20 cellular contexts compared by ENCODE assay signal in the genomic region with DNA sequence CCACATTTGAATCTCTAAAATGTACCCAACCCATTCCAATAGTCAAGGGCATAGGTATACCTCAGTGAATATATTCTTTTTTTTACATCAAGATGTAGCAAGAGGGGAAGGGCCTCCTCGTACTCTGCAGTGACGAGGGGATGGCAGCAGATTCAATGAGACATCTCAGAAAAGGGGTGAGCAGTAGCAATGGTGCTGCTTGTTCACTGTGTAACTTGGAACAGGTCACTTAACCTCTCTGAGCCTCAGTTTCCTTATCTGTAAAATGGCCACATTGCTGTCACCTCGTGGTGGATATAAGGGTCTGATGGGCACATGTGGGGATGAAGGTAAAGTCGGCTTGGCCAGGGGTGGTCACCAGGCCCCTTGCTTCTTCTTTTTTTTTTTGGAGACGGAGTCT.
DNase-seq lines count a peak whose midpoint lies in the region; ATAC-seq, FAIRE-seq and TF ChIP-seq lines count a peak whose summit lies in the region.
"Had no signal": no experiment of that assay in that cellular context is flagged by ENCODE, and none has a peak within 500 bp of the region (broad histone marks: within the 10 kb centered on the region; RNA-seq: fewer than 3 reads in every experiment).

No MANE protein-coding gene starts in this region.

- no peak for ATAC-seq in Right ventricle myocardium inferior
- ATAC-seq in heart left ventricle: no peak
- no peak for ATAC-seq in K562
- ATAC-seq: A549; CD8-positive, alpha-beta T cell had no signal

- TF ChIP-seq EP300 in K562 (IDR thresholded peaks at IDR 0.05; ENCODE audit: low read length): no peak

- WGBS in heart left ventricle, 4 donors: 94 to 97% (median 96%) methylated on average over 5 of the region's 5 CpGs
- WGBS in K562 (ENCODE audit: insufficient coverage, low coverage, missing lambda C conversion rate): 3% methylated on average over 5 of the region's 5 CpGs

- no peak overlapping the region for H2AFZ ChIP-seq in K562 (ENCODE audit: low read depth, low read length)
- no peak overlapping the region for H2AFZ ChIP-seq in osteoblast (ENCODE audit: low read length)

- H3K79me2 ChIP-seq in K562 (ENCODE audit: control insufficient read depth, insufficient read depth, low read length) (no peaks in the 10 kb centered on the region), osteoblast (ENCODE audit: insufficient read depth, low read length) (no peaks in the 10 kb centered on the region)

- no peak overlapping the region for H3K9ac ChIP-seq in K562 (ENCODE audit: insufficient read depth in 1 of 2, low read depth in 2 of 2, low read length in 2 of 2)
- H3K9ac ChIP-seq: BLaER1 treated with 17β-estradiol and CSF1 and Interleukin-3, amounts not matched to agents 10 nM and 100 nM had no signal

- H3K36me3 ChIP-seq in heart left ventricle (no peaks in the 10 kb centered on the region), K562 (ENCODE audit: control insufficient read depth, insufficient read depth, low read length) (no peaks in the 10 kb centered on the region), osteoblast (ENCODE audit: insufficient read depth, low read length) (no peaks in the 10 kb centered on the region)

- TF ChIP-seq CTCF in heart left ventricle (IDR thresholded peaks at IDR 0.05) (no peak), K562 (IDR thresholded peaks at IDR 0.05 in 2 of 3, conservative IDR thresholded peaks at IDR 0.05 in 1 of 3; ENCODE audit: insufficient read depth in 2 of 3, low read depth in 1 of 3, low read length in 3 of 3) (no peak), osteoblast (IDR thresholded peaks at IDR 0.05; ENCODE audit: extremely low read depth, low read depth, low read length) (no peak)

- H3K9me3 ChIP-seq in heart left ventricle (no peaks in the 10 kb centered on the region), K562 (replicated peaks; ENCODE audit: control insufficient read depth, insufficient read depth, low read depth, low read length) (no peaks in the 10 kb centered on the region), osteoblast (ENCODE audit: low read depth, low read length) (no peaks in the 10 kb centered on the region)
- H3K9me3 ChIP-seq: A549; BLaER1 treated with 17β-estradiol and CSF1 and Interleukin-3, amounts not matched to agents 10 nM and 100 nM; Caco-2 had no signal

- peaks cover 9% of the 10 kb centered on the region for H4K20me1 ChIP-seq in K562 (replicated peaks; ENCODE audit: control insufficient read depth, insufficient read depth, low read length)
- H4K20me1 ChIP-seq in osteoblast (ENCODE audit: insufficient read depth, low read length): peaks cover 22% of the 10 kb centered on the region

- DNase-seq in Right ventricle myocardium inferior (ENCODE audit: missing footprints): peak; percentile 1
- DNase-seq in heart left ventricle: no peak
- no peak for DNase-seq in K562 (ENCODE audit: extremely low read depth in 1 of 4, low spot score in 3 of 4)
- DNase-seq in osteoblast (ENCODE audit: insufficient read length, low spot score, missing footprints): peak; percentile 62
- no peak for DNase-seq in NCI-H446 treated with DMSO at 0.1 percent for 48 hours (lab: John Stamatoyannopoulos, UW)
- DNase-seq: AML-193; Caco-2; Calu3; CD4-positive, alpha-beta T cell; CD8-positive, alpha-beta T cell; DMS79 treated with DMSO at 0.1 percent for 48 hours; GF-D8 had no signal

- POLR2A ChIA-PET in K562 (lab: Yijun Ruan, JAX): interaction anchor here (0.6 kb wide), 2 partner anchors 10 to 69 kb away, joined by 3 read pairs; no protein-coding TSS in a partner anchor

- intact Hi-C loops in Right ventricle myocardium inferior (cut with DNase I): no loop called here
- intact Hi-C loops in heart left ventricle (cut with DNase I): loop anchor here in 2 of 10 donors (10.0 kb wide), 1 partner anchor 267 kb away; the partner anchor contains the start of gene SH3RF3 (in 2 of the 2)
- intact Hi-C loops in K562 (cut with micrococcal nuclease): no loop called here

- H3K4me3 ChIP-seq in heart left ventricle: no peak overlapping the region
- H3K4me3 ChIP-seq in K562: no peak overlapping the region
- no peak overlapping the region for H3K4me3 ChIP-seq in osteoblast (ENCODE audit: insufficient read depth, low read length)
- H3K4me3 ChIP-seq: A549; BLaER1 treated with 17β-estradiol and CSF1 and Interleukin-3, amounts not matched to agents 10 nM and 100 nM had no signal

- TF ChIP-seq POLR2A in heart left ventricle (IDR thresholded peaks at IDR 0.05) (no peak), K562 (conservative IDR thresholded peaks at IDR 0.05) (no peak)

- H3K4me2 ChIP-seq in K562 (ENCODE audit: insufficient read depth, low read length): no peak overlapping the region
- H3K4me2 ChIP-seq in osteoblast (ENCODE audit: insufficient read depth, low read length): no peak overlapping the region
- H3K4me2 ChIP-seq: A549 had no signal

- no peak overlapping the region for H3K27ac ChIP-seq in heart left ventricle
- H3K27ac ChIP-seq in K562 (ENCODE audit: extremely low read depth, low read depth, low read length): no peak overlapping the region
- no peak overlapping the region for H3K27ac ChIP-seq in osteoblast (ENCODE audit: low read depth, low read length)
- H3K27ac ChIP-seq: 22Rv1; A549; BLaER1 treated with 17β-estradiol and CSF1 and Interleukin-3, amounts not matched to agents 10 nM and 100 nM; C4-2B had no signal

- TF ChIP-seq RAD21 in K562 (CRISPR knock-in tag; conservative IDR thresholded peaks at IDR 0.05 in 1 of 2, IDR thresholded peaks at IDR 0.05 in 1 of 2): no peak

- no peaks in the 10 kb centered on the region for H3K27me3 ChIP-seq in heart left ventricle
- peaks cover 5 to 63% of the 10 kb centered on the region in 2 experiments; a peak in 4 of 5 replicates for H3K27me3 ChIP-seq in K562 (ENCODE audit: control insufficient read depth in 2 of 2, insufficient read depth in 2 of 2, low read length in 2 of 2)
- H3K27me3 ChIP-seq in osteoblast (ENCODE audit: insufficient read depth, low read length): no peaks in the 10 kb centered on the region
- H3K27me3 ChIP-seq: BLaER1 treated with 17β-estradiol and CSF1 and Interleukin-3, amounts not matched to agents 10 nM and 100 nM had no signal

- H3K4me1 ChIP-seq in heart left ventricle (peaks cover 0 to 12% (median 0%) of the 10 kb centered on the region in 12 donors), K562 (replicated peaks in 1 of 2; ENCODE audit: control insufficient read depth in 2 of 2, insufficient read depth in 2 of 2, low read length in 2 of 2) (no peaks in the 10 kb centered on the region), osteoblast (ENCODE audit: insufficient read depth, low read length) (no peaks in the 10 kb centered on the region)
- H3K4me1 ChIP-seq: A549 had no signal

- FAIRE-seq in K562 (lab: Jason Lieb, UNC): no peak
- FAIRE-seq: A549, D721Med, G401.6, GM12891, GM18507 had no signal

- in situ Hi-C loops in K562 (cut with MboI): no loop called here

- CTCF ChIA-PET in K562 (lab: Yijun Ruan, JAX; ENCODE audit: low intra/inter-chr PET ratio): no interaction called here

- H3K9me1 ChIP-seq in K562 (ENCODE audit: control insufficient read depth, insufficient read depth, low read length): no peaks in the 10 kb centered on the region

- no TSS peak for BruUV-seq in K562 (replicated peaks; lab: Mats Ljungman, UMichigan)

TF ChIP-seq in K562, 482 proteins besides CTCF, POLR2A, EP300 and RAD21:
- TF ChIP-seq KDM1A (IDR thresholded peaks at IDR 0.05) (no peak), ATF6 (CRISPR knock-in tag; IDR thresholded peaks at IDR 0.05) (no peak), ZNF121 (CRISPR knock-in tag; conservative IDR thresholded peaks at IDR 0.05) (peak; percentile 49), RBM25 (IDR thresholded peaks at IDR 0.05; ENCODE audit: low read depth, low read length, severe bottlenecking) (peak; percentile 67)
- TF ChIP-seq, protein P1, sequence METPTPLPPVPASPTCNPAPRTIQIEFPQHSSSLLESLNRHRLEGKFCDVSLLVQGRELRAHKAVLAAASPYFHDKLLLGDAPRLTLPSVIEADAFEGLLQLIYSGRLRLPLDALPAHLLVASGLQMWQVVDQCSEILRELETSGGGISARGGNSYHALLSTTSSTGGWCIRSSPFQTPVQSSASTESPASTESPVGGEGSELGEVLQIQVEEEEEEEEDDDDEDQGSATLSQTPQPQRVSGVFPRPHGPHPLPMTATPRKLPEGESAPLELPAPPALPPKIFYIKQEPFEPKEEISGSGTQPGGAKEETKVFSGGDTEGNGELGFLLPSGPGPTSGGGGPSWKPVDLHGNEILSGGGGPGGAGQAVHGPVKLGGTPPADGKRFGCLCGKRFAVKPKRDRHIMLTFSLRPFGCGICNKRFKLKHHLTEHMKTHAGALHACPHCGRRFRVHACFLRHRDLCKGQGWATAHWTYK (CRISPR knock-in tag; IDR thresholded peaks at IDR 0.05): no peak

Comparison
In these comparisons a context has a peak if more than half of its experiments do, and no peak if none do; other contexts are left out.
1. DNase-seq: peak in Right ventricle myocardium inferior (single experiment) and osteoblast (single experiment); none in heart left ventricle (0 of 5), K562 (0 of 4) and NCI-H446 treated with DMSO at 0.1 percent for 48 hours (single experiment).